8 cellular contexts compared by ENCODE assay signal in the genomic region with DNA sequence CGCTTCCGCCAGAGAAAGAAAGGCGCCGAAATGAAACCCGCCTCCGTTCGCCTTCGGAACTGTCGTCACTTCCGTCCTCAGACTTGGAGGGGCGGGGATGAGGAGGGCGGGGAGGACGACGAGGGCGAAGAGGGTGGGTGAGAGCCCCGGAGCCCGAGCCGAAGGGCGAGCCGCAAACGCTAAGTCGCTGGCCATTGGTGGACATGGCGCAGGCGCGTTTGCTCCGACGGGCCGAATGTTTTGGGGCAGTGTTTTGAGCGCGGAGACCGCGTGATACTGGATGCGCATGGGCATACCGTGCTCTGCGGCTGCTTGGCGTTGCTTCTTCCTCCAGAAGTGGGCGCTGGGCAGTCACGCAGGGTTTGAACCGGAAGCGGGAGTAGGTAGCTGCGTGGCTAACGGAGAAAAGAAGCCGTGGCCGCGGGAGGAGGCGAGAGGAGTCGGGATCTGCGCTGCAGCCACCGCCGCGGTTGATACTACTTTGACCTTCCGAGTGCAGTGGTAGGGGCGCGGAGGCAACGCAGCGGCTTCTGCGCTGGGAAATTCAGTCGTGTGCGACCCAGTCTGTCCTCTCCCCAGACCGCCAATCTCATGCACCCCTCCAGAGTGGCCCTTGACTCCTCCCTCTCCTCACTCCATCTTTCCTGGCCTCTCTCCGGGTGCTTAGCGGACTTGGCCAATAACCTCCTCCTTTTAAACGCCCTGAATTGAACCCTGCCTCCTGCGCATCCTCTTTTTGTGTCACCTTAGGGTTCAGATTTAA. TPM values are rescaled to one million over a fixed set of nuclear protein-coding genes. Genes with fewer than 3 reads are reported as not detected.
DNase-seq lines count a peak whose midpoint lies in the region; ATAC-seq and TF ChIP-seq lines count a peak whose summit lies in the region.

A gene with protein sequence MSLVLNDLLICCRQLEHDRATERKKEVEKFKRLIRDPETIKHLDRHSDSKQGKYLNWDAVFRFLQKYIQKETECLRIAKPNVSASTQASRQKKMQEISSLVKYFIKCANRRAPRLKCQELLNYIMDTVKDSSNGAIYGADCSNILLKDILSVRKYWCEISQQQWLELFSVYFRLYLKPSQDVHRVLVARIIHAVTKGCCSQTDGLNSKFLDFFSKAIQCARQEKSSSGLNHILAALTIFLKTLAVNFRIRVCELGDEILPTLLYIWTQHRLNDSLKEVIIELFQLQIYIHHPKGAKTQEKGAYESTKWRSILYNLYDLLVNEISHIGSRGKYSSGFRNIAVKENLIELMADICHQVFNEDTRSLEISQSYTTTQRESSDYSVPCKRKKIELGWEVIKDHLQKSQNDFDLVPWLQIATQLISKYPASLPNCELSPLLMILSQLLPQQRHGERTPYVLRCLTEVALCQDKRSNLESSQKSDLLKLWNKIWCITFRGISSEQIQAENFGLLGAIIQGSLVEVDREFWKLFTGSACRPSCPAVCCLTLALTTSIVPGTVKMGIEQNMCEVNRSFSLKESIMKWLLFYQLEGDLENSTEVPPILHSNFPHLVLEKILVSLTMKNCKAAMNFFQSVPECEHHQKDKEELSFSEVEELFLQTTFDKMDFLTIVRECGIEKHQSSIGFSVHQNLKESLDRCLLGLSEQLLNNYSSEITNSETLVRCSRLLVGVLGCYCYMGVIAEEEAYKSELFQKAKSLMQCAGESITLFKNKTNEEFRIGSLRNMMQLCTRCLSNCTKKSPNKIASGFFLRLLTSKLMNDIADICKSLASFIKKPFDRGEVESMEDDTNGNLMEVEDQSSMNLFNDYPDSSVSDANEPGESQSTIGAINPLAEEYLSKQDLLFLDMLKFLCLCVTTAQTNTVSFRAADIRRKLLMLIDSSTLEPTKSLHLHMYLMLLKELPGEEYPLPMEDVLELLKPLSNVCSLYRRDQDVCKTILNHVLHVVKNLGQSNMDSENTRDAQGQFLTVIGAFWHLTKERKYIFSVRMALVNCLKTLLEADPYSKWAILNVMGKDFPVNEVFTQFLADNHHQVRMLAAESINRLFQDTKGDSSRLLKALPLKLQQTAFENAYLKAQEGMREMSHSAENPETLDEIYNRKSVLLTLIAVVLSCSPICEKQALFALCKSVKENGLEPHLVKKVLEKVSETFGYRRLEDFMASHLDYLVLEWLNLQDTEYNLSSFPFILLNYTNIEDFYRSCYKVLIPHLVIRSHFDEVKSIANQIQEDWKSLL (N-terminal part only) (plus strand): TSS at position 382 of the 763 bp plus-strand sequence. CDS start 4,558 bp downstream, outside the sequence.

- H3K27me3 Mint-ChIP-seq in CD8-positive, alpha-beta T cell (ENCODE audit: low read depth) = no peaks in the 10 kb centered on the region
- H3K27me3 Mint-ChIP-seq in activated CD4-positive, alpha-beta memory T cell treated with anti-CD3 and anti-CD28 coated beads, Interleukin-2, amount 10 ng/mL, durations not matched to agents 7 days and 5 days = no peaks in the 10 kb centered on the region

- peak; percentile 98 to 99 (median 99) for DNase-seq in CD8-positive, alpha-beta T cell
- peak; percentile 97 for DNase-seq in HK-2 (ENCODE audit: unreplicated experiment)
- DNase-seq in NCI-H82 treated with DMSO at 0.1 percent for 48 hours (lab: John Stamatoyannopoulos, UW; ENCODE audit: unreplicated experiment) = peak; percentile 93
- peak; percentile 99 for DNase-seq in activated CD4-positive, alpha-beta memory T cell treated with anti-CD3 and anti-CD28 coated beads, Interleukin-2, amount 10 ng/mL, durations not matched to agents 7 days and 5 days
- peak; percentile 97 for DNase-seq in effector CD4-positive, alpha-beta T cell
- peak; percentile 99 for DNase-seq in lung (ENCODE audit: low spot score)
- peak; percentile 92 to 96 (median 92) for DNase-seq in stimulated activated CD4-positive, alpha-beta T cell treated with anti-CD3 and anti-CD28 coated beads, TNF-alpha, amount 100 ng/mL, for 4 hours (ENCODE audit: low read depth in 3 of 3)

- peaks cover 36% of the 10 kb centered on the region for H3K4me1 ChIP-seq in CD8-positive, alpha-beta T cell (ENCODE audit: insufficient read depth, low read length)
- H3K4me1 ChIP-seq in lung (ENCODE audit: control insufficient read depth in 2 of 2, insufficient read depth in 2 of 2, low read length in 2 of 2) = peaks cover 3 to 21% of the 10 kb centered on the region in 2 donors

- peak; percentile 70 for TF ChIP-seq CTCF in CD8-positive, alpha-beta T cell (IDR thresholded peaks at IDR 0.05)
- TF ChIP-seq CTCF in lung (IDR thresholded peaks at IDR 0.05; ENCODE audit: control extremely low read depth, extremely low read depth) = peak; percentile 60

- no peaks in the 10 kb centered on the region for H3K27me3 ChIP-seq in CD8-positive, alpha-beta T cell (ENCODE audit: insufficient read depth, low read length)
- no peaks in the 10 kb centered on the region for H3K27me3 ChIP-seq in lung (ENCODE audit: control insufficient read depth, insufficient read depth)

- no peak within 1 kb of the TSS for H3K27ac Mint-ChIP-seq in CD8-positive, alpha-beta T cell
- H3K27ac Mint-ChIP-seq in activated CD4-positive, alpha-beta memory T cell treated with anti-CD3 and anti-CD28 coated beads, Interleukin-2, amount 10 ng/mL, durations not matched to agents 7 days and 5 days = no peak within 1 kb of the TSS

- H3K36me3 Mint-ChIP-seq in CD8-positive, alpha-beta T cell = peaks cover 67% of the 10 kb centered on the region
- peaks cover 55% of the 10 kb centered on the region for H3K36me3 Mint-ChIP-seq in activated CD4-positive, alpha-beta memory T cell treated with anti-CD3 and anti-CD28 coated beads, Interleukin-2, amount 10 ng/mL, durations not matched to agents 7 days and 5 days (ENCODE audit: low read depth)

- H3K4me3 Mint-ChIP-seq in CD8-positive, alpha-beta T cell = no peak within 1 kb of the TSS
- no peak within 1 kb of the TSS for H3K4me3 Mint-ChIP-seq in activated CD4-positive, alpha-beta memory T cell treated with anti-CD3 and anti-CD28 coated beads, Interleukin-2, amount 10 ng/mL, durations not matched to agents 7 days and 5 days

- WGBS in lung, 2 donors = 0% methylated on average over 63 to 64 of the region's 64 CpGs

- H3K4me3 ChIP-seq in CD8-positive, alpha-beta T cell (ENCODE audit: low read depth, low read length) = peak within 1 kb of the TSS; percentile 92
- peak within 1 kb of the TSS; percentile 89 for H3K4me3 ChIP-seq in lung

- intact Hi-C loops in CD8-positive, alpha-beta T cell (cut with DNase I, micrococcal nuclease) = loop anchor here in 1 of 2 experiments (1.0 to 5.0 kb wide), 9 partner anchors 13 to 656 kb away; a partner anchor contains a TSS

- no peaks in the 10 kb centered on the region for H3K36me3 ChIP-seq in CD8-positive, alpha-beta T cell (ENCODE audit: insufficient read depth, low read length)
- no peaks in the 10 kb centered on the region for H3K36me3 ChIP-seq in lung (ENCODE audit: control insufficient read depth in 2 of 2, insufficient read depth in 2 of 2, low read length in 2 of 2)

- H3K27ac ChIP-seq in CD8-positive, alpha-beta T cell (ENCODE audit: low read depth, low read length) = peak within 1 kb of the TSS; percentile 96
- peak within 1 kb of the TSS; percentile 87 to 99 for H3K27ac ChIP-seq in lung (ENCODE audit: low read depth in 1 of 2, low read length in 1 of 2)

- no peaks in the 10 kb centered on the region for H3K9me3 Mint-ChIP-seq in CD8-positive, alpha-beta T cell
- no peaks in the 10 kb centered on the region for H3K9me3 Mint-ChIP-seq in activated CD4-positive, alpha-beta memory T cell treated with anti-CD3 and anti-CD28 coated beads, Interleukin-2, amount 10 ng/mL, durations not matched to agents 7 days and 5 days

- CTCF ChIA-PET in CD8-positive, alpha-beta T cell (lab: Charles Lee) = interaction anchor here (0.7 to 7.2 kb wide), 7 partner anchors 10 to 100 kb away, joined by 3 to 68 read pairs (median 5); no protein-coding TSS in a partner anchor
- CTCF ChIA-PET in activated CD4-positive, alpha-beta memory T cell treated with anti-CD3 and anti-CD28 coated beads, Interleukin-2, amount 10 ng/mL, durations not matched to agents 7 days and 5 days (lab: Charles Lee) = interaction anchor here (0.6 to 3.0 kb wide), 15 partner anchors 14 to 798 kb away, joined by 3 to 27 read pairs (median 4); a partner anchor contains a TSS

- no peaks in the 10 kb centered on the region for H3K9me3 ChIP-seq in CD8-positive, alpha-beta T cell (ENCODE audit: low read length)
- H3K9me3 ChIP-seq in lung (ENCODE audit: control insufficient read depth in 2 of 2, insufficient read depth in 1 of 2, low read length in 1 of 2) = no peaks in the 10 kb centered on the region

- POLR2A ChIA-PET in CD8-positive, alpha-beta T cell (lab: Charles Lee) = interaction anchor here (0.6 to 12.7 kb wide), 22 partner anchors 8 to 244 kb away, joined by 3 to 384 read pairs (median 4); a partner anchor contains a TSS
- POLR2A ChIA-PET in activated CD4-positive, alpha-beta memory T cell treated with anti-CD3 and anti-CD28 coated beads, Interleukin-2, amount 10 ng/mL, durations not matched to agents 7 days and 5 days (lab: Charles Lee) = interaction anchor here (0.6 to 10.3 kb wide), 33 partner anchors 9 to 442 kb away, joined by 3 to 337 read pairs (median 5); a partner anchor contains a TSS

- H3K4me1 Mint-ChIP-seq in CD8-positive, alpha-beta T cell (ENCODE audit: low read depth) = peaks cover 52% of the 10 kb centered on the region
- H3K4me1 Mint-ChIP-seq in activated CD4-positive, alpha-beta memory T cell treated with anti-CD3 and anti-CD28 coated beads, Interleukin-2, amount 10 ng/mL, durations not matched to agents 7 days and 5 days = peaks cover 53% of the 10 kb centered on the region

- peak; percentile 77 for ATAC-seq in CD8-positive, alpha-beta T cell
- ATAC-seq in GM19452 (IDR thresholded peaks at IDR 0.05; ENCODE audit: unreplicated experiment) = peak; percentile 75
- peak; percentile 97 for ATAC-seq in lung (ENCODE audit: insufficient read depth, low FRiP score)

RNA-seq across cellular contexts. Expression of the gene that starts here (rescaled TPM):
- 100 to 1,000 TPM; 272 to 273 TPM for total RNA-seq in CD8-positive, alpha-beta T cell
- total RNA-seq in activated CD4-positive, alpha-beta memory T cell treated with anti-CD3 and anti-CD28 coated beads, Interleukin-2, amount 10 ng/mL, durations not matched to agents 7 days and 5 days = 100 to 1,000 TPM; 130 to 144 TPM
- 100 to 1,000 TPM in 1 of 2 donors, 10 to 100 TPM in 1; 42.7 to 165 TPM for total RNA-seq in lung
- 10 to 100 TPM; 14.9 to 17.0 TPM for polyA plus RNA-seq in lung

Comparison
In these comparisons a context has a peak if more than half of its experiments do, and no peak if none do; other contexts are left out.
1. Peak in every context shown above with its lines: DNase-seq, ATAC-seq, H3K4me3 ChIP-seq and H3K27ac ChIP-seq.